In the genomic region with DNA sequence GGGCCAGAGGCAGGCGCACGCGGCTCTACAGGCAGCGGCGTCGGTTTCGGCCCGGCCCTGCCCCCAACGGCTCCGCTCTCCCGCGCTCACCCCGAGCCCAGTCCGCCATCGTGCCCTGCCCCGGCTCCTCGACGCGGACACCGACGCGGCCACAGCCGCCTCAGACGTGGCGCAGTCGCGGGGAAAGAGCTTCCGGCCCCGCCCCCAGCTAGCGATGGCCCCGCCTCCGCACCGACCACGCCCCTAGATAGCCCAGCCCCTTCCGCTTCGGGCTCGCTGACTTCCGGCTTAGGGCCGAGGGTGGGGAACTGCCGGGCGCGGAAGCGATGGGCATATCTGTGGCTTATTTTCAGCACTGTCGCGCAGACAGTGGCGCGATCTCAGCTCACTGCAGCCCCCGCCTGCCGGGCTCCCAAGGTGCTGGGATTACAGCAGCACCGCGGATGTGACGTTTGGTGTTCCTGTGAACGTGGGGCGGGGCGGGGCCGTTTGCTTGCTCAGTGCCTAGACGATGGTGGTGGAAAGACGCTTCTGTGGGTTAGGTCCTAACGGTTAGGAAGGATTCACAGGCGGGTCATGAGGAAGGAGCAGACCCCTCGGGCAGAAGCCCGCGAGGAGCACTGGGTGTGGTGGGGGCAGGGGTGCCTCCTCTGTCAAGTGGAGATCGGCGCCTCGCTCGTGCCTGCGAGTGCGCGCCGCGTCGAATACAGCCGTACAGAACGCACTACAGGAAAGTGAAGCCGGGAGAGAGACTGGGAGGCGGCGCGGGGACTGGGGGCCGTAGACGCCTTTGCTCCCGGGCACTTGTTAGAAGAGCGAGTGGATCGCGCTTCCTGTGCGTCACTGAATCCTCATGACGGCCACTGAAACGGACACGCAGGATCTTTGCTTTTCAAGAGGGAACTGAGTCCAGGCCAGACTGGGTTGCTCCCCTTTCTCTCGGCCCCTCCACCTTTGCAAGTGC, we compare ENCODE assay signal across 8 cellular contexts. TPM values are rescaled to one million over a fixed set of nuclear protein-coding genes. Genes with fewer than 3 reads are reported as not detected.
DNase-seq lines count a peak whose midpoint lies in the region; ATAC-seq and TF ChIP-seq lines count a peak whose summit lies in the region.

A gene with protein sequence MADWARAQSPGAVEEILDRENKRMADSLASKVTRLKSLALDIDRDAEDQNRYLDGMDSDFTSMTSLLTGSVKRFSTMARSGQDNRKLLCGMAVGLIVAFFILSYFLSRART (minus strand): TSS at position 187 of the 964 bp plus-strand sequence. CDS start 78 bp downstream, at position 109.
A gene (plus strand): TSS at position 496 of the 964 bp plus-strand sequence. CDS start 1,147 bp downstream, outside the sequence.

- H3K36me3 ChIP-seq in mucosa of stomach (ENCODE audit: control insufficient read depth, insufficient read depth, low read length) = peaks cover 22% of the 10 kb centered on the region

- TF ChIP-seq POLR2A in erythroblast (IDR thresholded peaks at IDR 0.05; ENCODE audit: low read length) = peak; percentile 96

- H3K27me3 ChIP-seq in mucosa of stomach (ENCODE audit: control insufficient read depth, insufficient read depth, low read length) = no peaks in the 10 kb centered on the region

- H3K4me1 Mint-ChIP-seq in activated T-cell treated with anti-CD3 and anti-CD28 coated beads, Interleukin-2, amount 50 U/mL, for 24 hours (ENCODE audit: low read depth) = peaks cover 60% of the 10 kb centered on the region

- no peaks in the 10 kb centered on the region for H3K9me3 ChIP-seq in mucosa of stomach (ENCODE audit: control insufficient read depth, low read length)

- peak within 1 kb of the TSS; percentile 99 for H3K4me3 Mint-ChIP-seq in activated T-cell treated with anti-CD3 and anti-CD28 coated beads, Interleukin-2, amount 50 U/mL, for 24 hours

- peaks cover 92% of the 10 kb centered on the region for H3K36me3 Mint-ChIP-seq in activated T-cell treated with anti-CD3 and anti-CD28 coated beads, Interleukin-2, amount 50 U/mL, for 24 hours (ENCODE audit: low read depth)

- ATAC-seq in GM21717 (IDR thresholded peaks at IDR 0.05; ENCODE audit: unreplicated experiment) = peak; percentile 56

- H3K27me3 Mint-ChIP-seq in activated T-cell treated with anti-CD3 and anti-CD28 coated beads, Interleukin-2, amount 50 U/mL, for 24 hours = no peaks in the 10 kb centered on the region

- peak; percentile 75 for DNase-seq in DMS153 treated with DMSO at 0.1 percent for 48 hours (lab: John Stamatoyannopoulos, UW; ENCODE audit: unreplicated experiment)
- DNase-seq in KBM-7 = peak; percentile 99
- peak; percentile 99 for DNase-seq in activated T-cell treated with anti-CD3 and anti-CD28 coated beads, Interleukin-2, amount 50 U/mL, for 24 hours
- peak; percentile 99 to 100 for DNase-seq in erythroblast (lab: John Stamatoyannopoulos, UW)
- DNase-seq in stimulated activated CD8-positive, alpha-beta memory T cell treated with anti-CD3 and anti-CD28 coated beads, Interleukin-7, amount 100 ng/mL, for 1 hour (ENCODE audit: low read depth in 2 of 2) = peak; percentile 91 to 98

- peaks cover 29% of the 10 kb centered on the region for H3K4me1 ChIP-seq in mucosa of stomach (ENCODE audit: control insufficient read depth, insufficient read depth, low read length)

- H3K9ac ChIP-seq in mucosa of stomach (ENCODE audit: low read length) = peak within 1 kb of the TSS; percentile 97

- H3K27ac Mint-ChIP-seq in activated T-cell treated with anti-CD3 and anti-CD28 coated beads, Interleukin-2, amount 50 U/mL, for 24 hours = peak within 1 kb of the TSS; percentile 97

- peak within 1 kb of the TSS; percentile 89 for H3K4me3 ChIP-seq in mucosa of stomach (ENCODE audit: low read length)

- in situ Hi-C loops in KBM-7 (cut with MboI; ENCODE audit: low pct_unique_long_range_greater_than_20kb, low sequenced_read_pairs) = no loop called here

- H3K9me3 Mint-ChIP-seq in activated T-cell treated with anti-CD3 and anti-CD28 coated beads, Interleukin-2, amount 50 U/mL, for 24 hours = no peaks in the 10 kb centered on the region

TF ChIP-seq in PFSK-1, 5 proteins besides CTCF, POLR2A, EP300 and RAD21:
- peak; percentile 41; the same call in 1 of the 2 replicates for TF ChIP-seq SIN3A (IDR thresholded peaks at IDR 0.05; ENCODE audit: borderline replicate concordance, insufficient read depth, low read length)
- peak; percentile 71; the same call in 1 of the 2 replicates for TF ChIP-seq POLR2AphosphoS5 (IDR thresholded peaks at IDR 0.05; ENCODE audit: low read depth, low read length)
- TF ChIP-seq, protein P1, sequence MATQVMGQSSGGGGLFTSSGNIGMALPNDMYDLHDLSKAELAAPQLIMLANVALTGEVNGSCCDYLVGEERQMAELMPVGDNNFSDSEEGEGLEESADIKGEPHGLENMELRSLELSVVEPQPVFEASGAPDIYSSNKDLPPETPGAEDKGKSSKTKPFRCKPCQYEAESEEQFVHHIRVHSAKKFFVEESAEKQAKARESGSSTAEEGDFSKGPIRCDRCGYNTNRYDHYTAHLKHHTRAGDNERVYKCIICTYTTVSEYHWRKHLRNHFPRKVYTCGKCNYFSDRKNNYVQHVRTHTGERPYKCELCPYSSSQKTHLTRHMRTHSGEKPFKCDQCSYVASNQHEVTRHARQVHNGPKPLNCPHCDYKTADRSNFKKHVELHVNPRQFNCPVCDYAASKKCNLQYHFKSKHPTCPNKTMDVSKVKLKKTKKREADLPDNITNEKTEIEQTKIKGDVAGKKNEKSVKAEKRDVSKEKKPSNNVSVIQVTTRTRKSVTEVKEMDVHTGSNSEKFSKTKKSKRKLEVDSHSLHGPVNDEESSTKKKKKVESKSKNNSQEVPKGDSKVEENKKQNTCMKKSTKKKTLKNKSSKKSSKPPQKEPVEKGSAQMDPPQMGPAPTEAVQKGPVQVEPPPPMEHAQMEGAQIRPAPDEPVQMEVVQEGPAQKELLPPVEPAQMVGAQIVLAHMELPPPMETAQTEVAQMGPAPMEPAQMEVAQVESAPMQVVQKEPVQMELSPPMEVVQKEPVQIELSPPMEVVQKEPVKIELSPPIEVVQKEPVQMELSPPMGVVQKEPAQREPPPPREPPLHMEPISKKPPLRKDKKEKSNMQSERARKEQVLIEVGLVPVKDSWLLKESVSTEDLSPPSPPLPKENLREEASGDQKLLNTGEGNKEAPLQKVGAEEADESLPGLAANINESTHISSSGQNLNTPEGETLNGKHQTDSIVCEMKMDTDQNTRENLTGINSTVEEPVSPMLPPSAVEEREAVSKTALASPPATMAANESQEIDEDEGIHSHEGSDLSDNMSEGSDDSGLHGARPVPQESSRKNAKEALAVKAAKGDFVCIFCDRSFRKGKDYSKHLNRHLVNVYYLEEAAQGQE (IDR thresholded peaks at IDR 0.05; ENCODE audit: insufficient read depth in 1 of 2, low read depth in 2 of 2, low read length in 2 of 2) = peak in 1 of 2 experiments; percentile 72; a peak in 2 of 4 replicates
- peak; percentile 99 for TF ChIP-seq TAF1 (IDR thresholded peaks at IDR 0.05; ENCODE audit: borderline replicate concordance, insufficient read depth, low read length)
- TF ChIP-seq FOXP2 (optimal IDR thresholded peaks at IDR 0.05; ENCODE audit: borderline replicate concordance, extremely low read depth, extremely low read length, insufficient read depth) = no peak

RNA-seq across cellular contexts. Expression of the first gene that starts in this region (rescaled TPM):
- 95.5 TPM for polyA plus RNA-seq in PFSK-1 (2012; ENCODE audit: insufficient read length, low read depth)

RNA-seq across cellular contexts. Expression of the second gene that starts in this region (rescaled TPM):
- 291 TPM for polyA plus RNA-seq in PFSK-1 (2012; ENCODE audit: insufficient read length, low read depth)

Comparison
In these comparisons a context has a peak if more than half of its experiments do, and no peak if none do; other contexts are left out.
1. Peak in every context shown above with its lines: DNase-seq, ATAC-seq and H3K4me3 ChIP-seq.